8 cellular contexts compared by ENCODE assay signal in genomic region chr11:2989551-2989950, GRCh38. TPM values are rescaled to one million over a fixed set of nuclear protein-coding genes. Genes with fewer than 3 reads are reported as not detected.
DNase-seq lines count a peak whose midpoint lies in the region; ATAC-seq and TF ChIP-seq lines count a peak whose summit lies in the region.

No MANE protein-coding gene starts in this region.

- H3K4me3 Mint-ChIP-seq in CD8-positive, alpha-beta memory T cell = peak overlapping the region; percentile 92 to 100 (median 99)
- H3K4me3 Mint-ChIP-seq in natural killer cell treated with Interleukin-12 subunit alpha and Interleukin-12 subunit beta and Interleukin-15 and Interleukin-18, amount 100 ng/mL, for 72 hours = peak overlapping the region; percentile 98

- POLR2A ChIA-PET in CD8-positive, alpha-beta memory T cell (lab: Charles Lee) = interaction anchor here (1.1 to 4.8 kb wide), 7 partner anchors 11 to 60 kb away, joined by 3 to 54 read pairs (median 5); partner anchors contain the start of gene PHLDA2

- H3K27me3 Mint-ChIP-seq in CD8-positive, alpha-beta memory T cell = peaks cover 0 to 3% of the 10 kb centered on the region in 2 donors
- H3K27me3 Mint-ChIP-seq in natural killer cell treated with Interleukin-12 subunit alpha and Interleukin-12 subunit beta and Interleukin-15 and Interleukin-18, amount 100 ng/mL, for 72 hours = no peaks in the 10 kb centered on the region

- H3K27ac ChIP-seq in CD8-positive, alpha-beta memory T cell (ENCODE audit: low read depth, low read length) = peak overlapping the region; percentile 43
- H3K27ac ChIP-seq in coronary artery = no peak overlapping the region
- no peak overlapping the region for H3K27ac ChIP-seq in uterus

- no peak for ATAC-seq in natural killer cell treated with Interleukin-12 subunit alpha and Interleukin-12 subunit beta and Interleukin-15 and Interleukin-18, amount 100 ng/mL, for 72 hours
- ATAC-seq in GM21717 (IDR thresholded peaks at IDR 0.05; ENCODE audit: unreplicated experiment) = no peak

- no peaks in the 10 kb centered on the region for H3K9me3 ChIP-seq in CD8-positive, alpha-beta memory T cell (ENCODE audit: low read length)
- H3K9me3 ChIP-seq in uterus = no peaks in the 10 kb centered on the region

- H3K27ac Mint-ChIP-seq in CD8-positive, alpha-beta memory T cell = peak overlapping the region; percentile 83 to 99 (median 97)
- H3K27ac Mint-ChIP-seq in natural killer cell treated with Interleukin-12 subunit alpha and Interleukin-12 subunit beta and Interleukin-15 and Interleukin-18, amount 100 ng/mL, for 72 hours = peak overlapping the region; percentile 77 to 99

- H3K4me3 ChIP-seq in CD8-positive, alpha-beta memory T cell (ENCODE audit: low read length) = peak overlapping the region; percentile 85
- H3K4me3 ChIP-seq in NB4 (ENCODE audit: low read depth, low read length) (peak overlapping the region; percentile 86), coronary artery (peak overlapping the region; percentile 78), uterus (no peak overlapping the region)

- CTCF ChIA-PET in CD8-positive, alpha-beta memory T cell (lab: Charles Lee) = interaction anchor here (0.7 to 5.5 kb wide), 8 partner anchors 9 to 97 kb away, joined by 3 to 43 read pairs (median 4); no protein-coding TSS in a partner anchor

- no peak for DNase-seq in CD8-positive, alpha-beta memory T cell
- DNase-seq in NB4 (ENCODE audit: low read depth) = no peak
- no peak for DNase-seq in coronary artery (ENCODE audit: low spot score)
- DNase-seq in natural killer cell treated with Interleukin-12 subunit alpha and Interleukin-12 subunit beta and Interleukin-15 and Interleukin-18, amount 100 ng/mL, for 72 hours (ENCODE audit: low spot score) = no peak
- no peak for DNase-seq in NCI-H1417 treated with DMSO at 0.1 percent for 48 hours (lab: John Stamatoyannopoulos, UW)
- no peak for DNase-seq in AG08396 (ENCODE audit: low spot score)
- DNase-seq in uterus = no peak

- intact Hi-C loops in uterus (cut with DNase I; ENCODE audit: low total_unique reads) = no loop called here

- H3K36me3 Mint-ChIP-seq in CD8-positive, alpha-beta memory T cell = peaks cover 0 to 50% (median 5%) of the 10 kb centered on the region in 3 donors
- H3K36me3 Mint-ChIP-seq in natural killer cell treated with Interleukin-12 subunit alpha and Interleukin-12 subunit beta and Interleukin-15 and Interleukin-18, amount 100 ng/mL, for 72 hours = peaks cover 11% of the 10 kb centered on the region

- H3K36me3 ChIP-seq in CD8-positive, alpha-beta memory T cell (ENCODE audit: insufficient read depth, low read length) = no peaks in the 10 kb centered on the region
- no peaks in the 10 kb centered on the region for H3K36me3 ChIP-seq in uterus

- no peaks in the 10 kb centered on the region for H3K27me3 ChIP-seq in CD8-positive, alpha-beta memory T cell (ENCODE audit: insufficient read depth, low read length, poor library complexity, severe bottlenecking)
- H3K27me3 ChIP-seq in uterus = no peaks in the 10 kb centered on the region

- peaks cover 0 to 3% (median 0%) of the 10 kb centered on the region in 5 donors for H3K9me3 Mint-ChIP-seq in CD8-positive, alpha-beta memory T cell
- no peaks in the 10 kb centered on the region for H3K9me3 Mint-ChIP-seq in natural killer cell treated with Interleukin-12 subunit alpha and Interleukin-12 subunit beta and Interleukin-15 and Interleukin-18, amount 100 ng/mL, for 72 hours

- no peak for TF ChIP-seq CTCF in NB4 (IDR thresholded peaks at IDR 0.05; ENCODE audit: low read depth, low read length)
- TF ChIP-seq CTCF in coronary artery (IDR thresholded peaks at IDR 0.05) = no peak
- no peak for TF ChIP-seq CTCF in uterus (IDR thresholded peaks at IDR 0.05)

- peaks cover 46% of the 10 kb centered on the region for H3K4me1 ChIP-seq in CD8-positive, alpha-beta memory T cell (ENCODE audit: insufficient read depth, low read length)
- peaks cover 4 to 19% of the 10 kb centered on the region in 2 donors for H3K4me1 ChIP-seq in uterus

- TF ChIP-seq POLR2A in NB4 (IDR thresholded peaks at IDR 0.05; ENCODE audit: extremely low read depth, insufficient read length) (no peak), uterus (IDR thresholded peaks at IDR 0.05) (no peak)

- peaks cover 43 to 60% (median 54%) of the 10 kb centered on the region in 3 donors for H3K4me1 Mint-ChIP-seq in CD8-positive, alpha-beta memory T cell
- H3K4me1 Mint-ChIP-seq in natural killer cell treated with Interleukin-12 subunit alpha and Interleukin-12 subunit beta and Interleukin-15 and Interleukin-18, amount 100 ng/mL, for 72 hours (ENCODE audit: low read depth in 2 of 2) = peaks cover 40 to 46% of the 10 kb centered on the region in 2 donors

RNA-seq across cellular contexts. Expression of gene NAP1L4, which starts 2.6 kb away (rescaled TPM):
- 100 to 1,000 TPM; 273 to 280 TPM for total RNA-seq in CD8-positive, alpha-beta memory T cell
- 163 TPM for polyA plus RNA-seq in CD8-positive, alpha-beta memory T cell
- total RNA-seq in natural killer cell treated with Interleukin-12 subunit alpha and Interleukin-12 subunit beta and Interleukin-15 and Interleukin-18, amount 100 ng/mL, for 72 hours = 100 to 1,000 TPM; 160 to 222 TPM
- total RNA-seq in uterus = 100 to 1,000 TPM in 3 of 4 donors, 10 to 100 TPM in 1; 96.1 to 183 (median 129) TPM

Comparison
In these comparisons a context has a peak if more than half of its experiments do, and no peak if none do; other contexts are left out.
1. H3K4me3 ChIP-seq: peak in CD8-positive, alpha-beta memory T cell (single experiment), NB4 (single experiment) and coronary artery (single experiment); none in uterus (0 of 2).